In genomic region chr4:8886625-8887406, GRCh38 we compare ENCODE assay signal across 15 cellular contexts. TPM values are rescaled to one million over a fixed set of nuclear protein-coding genes. Genes with fewer than 3 reads are reported as not detected.
DNase-seq lines count a peak whose midpoint lies in the region; ATAC-seq and TF ChIP-seq lines count a peak whose summit lies in the region.
"Had no signal": no experiment of that assay in that cellular context is flagged by ENCODE, and none has a peak within 500 bp of the region (broad histone marks: within the 10 kb centered on the region; RNA-seq: fewer than 3 reads in every experiment).

No MANE protein-coding gene starts in this region.

- H3K9me2 ChIP-seq in Karpas-422 (replicated peaks; ENCODE audit: insufficient read depth, low read length), result no peaks in the 10 kb centered on the region

- peaks cover 91% of the 10 kb centered on the region for H3K27me3 Mint-ChIP-seq in neural crest cell (ENCODE audit: low read depth)
- H3K27me3 Mint-ChIP-seq in stimulated activated naive CD8-positive, alpha-beta T cell treated with anti-CD3 and anti-CD28 coated beads, Interleukin-15, amount 100 ng/mL, for 72 hours, result peaks cover 66% of the 10 kb centered on the region
- H3K27me3 Mint-ChIP-seq in activated naive CD4-positive, alpha-beta T cell treated with anti-CD3 and anti-CD28 coated beads, Interleukin-2, amount 10 ng/mL, durations not matched to agents 7 days and 5 days, result peaks cover 66% of the 10 kb centered on the region

- BruUV-seq in mammary epithelial cell (replicated peaks; lab: Mats Ljungman, UMichigan), result no TSS peak

- peak; percentile 5 for TF ChIP-seq CTCF in GM10266 (IDR thresholded peaks at IDR 0.05; ENCODE audit: control insufficient read depth, insufficient read depth, low read depth, missing control alignments)
- peak; percentile 12 to 30 for TF ChIP-seq CTCF in mammary epithelial cell (conservative IDR thresholded peaks at IDR 0.05 in 1 of 2, IDR thresholded peaks at IDR 0.05 in 1 of 2; ENCODE audit: extremely low read depth in 1 of 2, insufficient read depth in 1 of 2, low read depth in 1 of 2, low read length in 2 of 2)
- TF ChIP-seq CTCF in neural crest cell (conservative IDR thresholded peaks at IDR 0.05), result peak; percentile 56
- TF ChIP-seq CTCF in omental fat pad (IDR thresholded peaks at IDR 0.05), result no peak

- H3K79me2 ChIP-seq in Karpas-422 (ENCODE audit: low read length) (no peaks in the 10 kb centered on the region), mammary epithelial cell (ENCODE audit: insufficient read depth, low read length) (no peaks in the 10 kb centered on the region)

- H3K36me3 Mint-ChIP-seq in neural crest cell (ENCODE audit: low read depth), result no peaks in the 10 kb centered on the region
- H3K36me3 Mint-ChIP-seq in activated naive CD4-positive, alpha-beta T cell treated with anti-CD3 and anti-CD28 coated beads, Interleukin-2, amount 10 ng/mL, durations not matched to agents 7 days and 5 days, result no peaks in the 10 kb centered on the region
- H3K36me3 Mint-ChIP-seq: natural killer cell treated with Interleukin-12 subunit alpha and Interleukin-12 subunit beta and Interleukin-15 and Interleukin-18, amount 100 ng/mL, for 72 hours had no signal

- H3K9me3 ChIP-seq in Karpas-422 (ENCODE audit: low read length) (peaks cover 4% of the 10 kb centered on the region; the same call in 1 of the 2 replicates), mammary epithelial cell (replicated peaks; ENCODE audit: insufficient read depth, low read length) (no peaks in the 10 kb centered on the region)

- H4K20me1 ChIP-seq in Karpas-422 (ENCODE audit: insufficient read depth, low read depth, low read length), result no peaks in the 10 kb centered on the region
- H4K20me1 ChIP-seq in mammary epithelial cell (ENCODE audit: insufficient read depth, low read length), result no peaks in the 10 kb centered on the region

- H3K9me3 Mint-ChIP-seq in neural crest cell, result no peaks in the 10 kb centered on the region
- no peaks in the 10 kb centered on the region for H3K9me3 Mint-ChIP-seq in stimulated activated naive CD8-positive, alpha-beta T cell treated with anti-CD3 and anti-CD28 coated beads, Interleukin-15, amount 100 ng/mL, for 72 hours
- H3K9me3 Mint-ChIP-seq in activated naive CD4-positive, alpha-beta T cell treated with anti-CD3 and anti-CD28 coated beads, Interleukin-2, amount 10 ng/mL, durations not matched to agents 7 days and 5 days, result no peaks in the 10 kb centered on the region
- H3K9me3 Mint-ChIP-seq: activated naive CD4-positive, alpha-beta T cell treated with anti-CD3 and anti-CD28 coated beads for 36 hours; natural killer cell treated with Interleukin-12 subunit alpha and Interleukin-12 subunit beta and Interleukin-15 and Interleukin-18, amount 100 ng/mL, for 72 hours had no signal

- intact Hi-C loops in mammary epithelial cell (cut with micrococcal nuclease), result no loop called here

- H3K36me3 ChIP-seq in Karpas-422 (ENCODE audit: insufficient read depth, low read length), result no peaks in the 10 kb centered on the region
- H3K36me3 ChIP-seq in mammary epithelial cell (ENCODE audit: insufficient read depth, low read length), result no peaks in the 10 kb centered on the region

- H3K4me1 ChIP-seq in Karpas-422 (ENCODE audit: low read length), result no peaks in the 10 kb centered on the region
- H3K4me1 ChIP-seq in mammary epithelial cell (ENCODE audit: insufficient read depth, low read length), result no peaks in the 10 kb centered on the region

- H3K4me1 Mint-ChIP-seq in neural crest cell, result peaks cover 6% of the 10 kb centered on the region
- peaks cover 6% of the 10 kb centered on the region for H3K4me1 Mint-ChIP-seq in stimulated activated naive CD8-positive, alpha-beta T cell treated with anti-CD3 and anti-CD28 coated beads, Interleukin-15, amount 100 ng/mL, for 72 hours
- H3K4me1 Mint-ChIP-seq in activated naive CD4-positive, alpha-beta T cell treated with anti-CD3 and anti-CD28 coated beads, Interleukin-2, amount 10 ng/mL, durations not matched to agents 7 days and 5 days, result no peaks in the 10 kb centered on the region
- H3K4me1 Mint-ChIP-seq: T-helper 17 cell had no signal

- no peak overlapping the region for H3K4me3 Mint-ChIP-seq in neural crest cell
- no peak overlapping the region for H3K4me3 Mint-ChIP-seq in stimulated activated naive CD8-positive, alpha-beta T cell treated with anti-CD3 and anti-CD28 coated beads, Interleukin-15, amount 100 ng/mL, for 72 hours
- H3K4me3 Mint-ChIP-seq in activated naive CD4-positive, alpha-beta T cell treated with anti-CD3 and anti-CD28 coated beads, Interleukin-2, amount 10 ng/mL, durations not matched to agents 7 days and 5 days, result no peak overlapping the region
- H3K4me3 Mint-ChIP-seq: activated naive CD4-positive, alpha-beta T cell treated with anti-CD3 and anti-CD28 coated beads for 36 hours; natural killer cell treated with Interleukin-12 subunit alpha and Interleukin-12 subunit beta and Interleukin-15 and Interleukin-18, amount 100 ng/mL, for 72 hours; T-helper 17 cell had no signal

- H3K4me3 ChIP-seq in Karpas-422 (ENCODE audit: low read length) (no peak overlapping the region), mammary epithelial cell (replicated peaks in 1 of 3; ENCODE audit: insufficient read depth in 1 of 3, low read depth in 2 of 3, low read length in 3 of 3) (no peak overlapping the region)
- H3K4me3 ChIP-seq: coronary artery had no signal

- no peak overlapping the region for H3K27ac ChIP-seq in Karpas-422 (ENCODE audit: low read length)
- H3K27ac ChIP-seq in mammary epithelial cell (ENCODE audit: insufficient read depth, low read depth, low read length), result no peak overlapping the region
- H3K27ac ChIP-seq: coronary artery had no signal

- CTCF ChIA-PET in mammary epithelial cell (lab: Charles Lee; ENCODE audit: low non-redundant PET), result no interaction called here
- CTCF ChIA-PET in activated naive CD4-positive, alpha-beta T cell treated with anti-CD3 and anti-CD28 coated beads, Interleukin-2, amount 10 ng/mL, durations not matched to agents 7 days and 5 days (lab: Charles Lee), result interaction anchor here (1.8 kb wide), 1 partner anchor 30 kb away, joined by 6 read pairs; no protein-coding TSS in a partner anchor

- in situ Hi-C loops in mammary epithelial cell (cut with MboI; ENCODE audit: low sequenced_read_pairs in 2 of 2), result no loop called here

- no peak for DNase-seq in GM10266 (ENCODE audit: extremely low spot score)
- DNase-seq in Karpas-422, result peak; percentile 54
- no peak for DNase-seq in mammary epithelial cell
- no peak for DNase-seq in neural crest cell (ENCODE audit: low read depth, low spot score)
- DNase-seq in stimulated activated naive CD8-positive, alpha-beta T cell treated with anti-CD3 and anti-CD28 coated beads, Interleukin-15, amount 100 ng/mL, for 72 hours, result no peak
- DNase-seq in omental fat pad (ENCODE audit: low spot score), result no peak
- no peak for DNase-seq in activated naive CD4-positive, alpha-beta T cell treated with anti-CD3 and anti-CD28 coated beads, Interleukin-2, amount 10 ng/mL, durations not matched to agents 7 days and 5 days
- DNase-seq: activated CD8-positive, alpha-beta memory T cell treated with anti-CD3 and anti-CD28 coated beads for 24 hours; activated naive CD4-positive, alpha-beta T cell treated with anti-CD3 and anti-CD28 coated beads for 36 hours; foreskin melanocyte; NCI-H2171; T-helper 17 cell had no signal

- H3K4me2 ChIP-seq in Karpas-422 (ENCODE audit: low read depth, low read length, poor library complexity, severe bottlenecking), result no peak overlapping the region
- H3K4me2 ChIP-seq in mammary epithelial cell (ENCODE audit: insufficient read depth, low read depth, low read length), result no peak overlapping the region

- no peak overlapping the region for H3K9ac ChIP-seq in Karpas-422 (ENCODE audit: low read length)
- H3K9ac ChIP-seq in mammary epithelial cell (ENCODE audit: insufficient read depth, low read length), result no peak overlapping the region

- no peak overlapping the region for H2AFZ ChIP-seq in Karpas-422 (ENCODE audit: low read length)
- H2AFZ ChIP-seq in mammary epithelial cell (ENCODE audit: low read depth, low read length), result no peak overlapping the region

- H3K27me3 ChIP-seq in Karpas-422 (ENCODE audit: low read length) (no peaks in the 10 kb centered on the region), mammary epithelial cell (ENCODE audit: insufficient read depth, low read length) (peaks cover 10% of the 10 kb centered on the region)

- 70% methylated on average over 10 of the region's 10 CpGs for WGBS in mammary epithelial cell (ENCODE audit: low coverage, missing lambda C conversion rate)

- dilution Hi-C loops in mammary epithelial cell (cut with HindIII; ENCODE audit: low sequenced_read_pairs), result no loop called here

- H3K27ac Mint-ChIP-seq in neural crest cell (ENCODE audit: unreplicated experiment), result no peak overlapping the region
- H3K27ac Mint-ChIP-seq in stimulated activated naive CD8-positive, alpha-beta T cell treated with anti-CD3 and anti-CD28 coated beads, Interleukin-15, amount 100 ng/mL, for 72 hours, result no peak overlapping the region
- H3K27ac Mint-ChIP-seq in activated naive CD4-positive, alpha-beta T cell treated with anti-CD3 and anti-CD28 coated beads, Interleukin-2, amount 10 ng/mL, durations not matched to agents 7 days and 5 days, result no peak overlapping the region
- H3K27ac Mint-ChIP-seq: activated naive CD4-positive, alpha-beta T cell treated with anti-CD3 and anti-CD28 coated beads for 36 hours; natural killer cell treated with Interleukin-12 subunit alpha and Interleukin-12 subunit beta and Interleukin-15 and Interleukin-18, amount 100 ng/mL, for 72 hours; T-helper 17 cell had no signal

- no peak for ATAC-seq in stimulated activated naive CD8-positive, alpha-beta T cell treated with anti-CD3 and anti-CD28 coated beads, Interleukin-15, amount 100 ng/mL, for 72 hours
- no peak for ATAC-seq in omental fat pad (ENCODE audit: low FRiP score)
- ATAC-seq: natural killer cell treated with Interleukin-12 subunit alpha and Interleukin-12 subunit beta and Interleukin-15 and Interleukin-18, amount 100 ng/mL, for 72 hours; T-helper 17 cell had no signal

RNA-seq across cellular contexts. Expression of gene HMX1, which starts 15.2 kb away (rescaled TPM):
- total RNA-seq in Karpas-422 (2014; rRNA removed; shearing (Covaris generic); ENCODE audit: low replicate concordance), result not detected in 2 replicates
- total RNA-seq in mammary epithelial cell (not detected), neural crest cell (0.91 and 1.1 TPM in 2 replicates), omental fat pad (not detected)
- polyA plus RNA-seq in mammary epithelial cell, result not detected
- polyA minus RNA-seq in mammary epithelial cell, result not detected
- total RNA-seq: activated naive CD4-positive, alpha-beta T cell treated with anti-CD3 and anti-CD28 coated beads for 36 hours; natural killer cell treated with Interleukin-12 subunit alpha and Interleukin-12 subunit beta and Interleukin-15 and Interleukin-18, amount 100 ng/mL, for 72 hours; skeletal muscle tissue; T-helper 17 cell had no signal

Comparison
In these comparisons a context has a peak if more than half of its experiments do, and no peak if none do; other contexts are left out.
1. CTCF ChIP-seq: peak in GM10266 (single experiment), mammary epithelial cell (2 of 2) and neural crest cell (single experiment); none in omental fat pad (0 of 3).